ENCODE assay signal across 8 cellular contexts in genomic region chr4:9703391-9703790, GRCh38.
DNase-seq lines count a peak whose midpoint lies in the region; TF ChIP-seq lines count a peak whose summit lies in the region.

No MANE protein-coding gene starts in this region.

- DNase-seq in NCI-H2171 treated with DMSO at 0.1 percent for 48 hours (lab: John Stamatoyannopoulos, UW): peak; percentile 79
- no peak for DNase-seq in NCI-H2171 (lab: John Stamatoyannopoulos, UW)
- DNase-seq in NCI-H146 treated with DMSO at 0.1 percent for 48 hours (lab: John Stamatoyannopoulos, UW; ENCODE audit: unreplicated experiment): peak; percentile 77
- DNase-seq in UCSD-AML1 (lab: John Stamatoyannopoulos, UW; ENCODE audit: unreplicated experiment): peak; percentile 77
- DNase-seq in cardiac fibroblast (ENCODE audit: low read depth in 2 of 2): peak; percentile 12 to 32
- DNase-seq in medulla oblongata (ENCODE audit: extremely low spot score): peak; percentile 60
- DNase-seq in stimulated activated CD8-positive, alpha-beta memory T cell treated with anti-CD3 and anti-CD28 coated beads, Interleukin-7, amount 100 ng/mL, for 24 hours (ENCODE audit: low read depth): peak; percentile 33
- DNase-seq in middle frontal gyrus (ENCODE audit: extremely low spot score, low spot score): no peak

- TF ChIP-seq CTCF in cardiac fibroblast (IDR thresholded peaks at IDR 0.05; ENCODE audit: low read depth, low read length): peak; percentile 48

- H3K4me3 ChIP-seq in cardiac fibroblast (replicated peaks in 1 of 2; ENCODE audit: low read depth in 2 of 2, low read length in 2 of 2): no peak overlapping the region

Comparison
In these comparisons a context has a peak if more than half of its experiments do, and no peak if none do; other contexts are left out.
1. DNase-seq: peak in NCI-H2171 treated with DMSO at 0.1 percent for 48 hours (single experiment), NCI-H146 treated with DMSO at 0.1 percent for 48 hours (single experiment), UCSD-AML1 (single experiment), cardiac fibroblast (2 of 2), medulla oblongata (single experiment) and stimulated activated CD8-positive, alpha-beta memory T cell treated with anti-CD3 and anti-CD28 coated beads, Interleukin-7, amount 100 ng/mL, for 24 hours (single experiment); none in NCI-H2171 (single experiment) and middle frontal gyrus (single experiment).